ENCODE assay signal across 25 cellular contexts in genomic region chr3:88879905-88880304, GRCh38.
"Had no signal": no experiment of that assay in that cellular context is flagged by ENCODE, and none has a peak within 500 bp of the region (broad histone marks: within the 10 kb centered on the region; RNA-seq: fewer than 3 reads in every experiment).

No MANE protein-coding gene starts in this region.

- H3K27me3 ChIP-seq: esophagus muscularis mucosa, heart right ventricle, left lung, right atrium auricular region, testis, tibial artery, upper lobe of left lung had no signal

- H3K4me3 Mint-ChIP-seq: effector memory CD8-positive, alpha-beta T cell; naive thymus-derived CD8-positive, alpha-beta T cell; nephron progenitor cell had no signal

- H3K4me1 ChIP-seq: esophagus muscularis mucosa, heart right ventricle, left lung, prostate gland, right atrium auricular region, testis, tibial artery, upper lobe of left lung had no signal

- H3K27ac Mint-ChIP-seq: effector memory CD8-positive, alpha-beta T cell; naive thymus-derived CD8-positive, alpha-beta T cell; nephron progenitor cell had no signal

- DNase-seq: cortex of kidney; effector memory CD8-positive, alpha-beta T cell; foreskin melanocyte; glutamatergic neuron; heart right ventricle; hippocampal formation; left cardiac atrium; left lung; naive thymus-derived CD8-positive, alpha-beta T cell; nephron progenitor cell; nucleus accumbens; stimulated activated CD4-positive, alpha-beta T cell treated with anti-CD3 and anti-CD28 coated beads, Interleukin-12 subunit alpha, Interleukin-12 subunit beta, amount 100 ng/mL, for 4 hours; stimulated activated CD4-positive, alpha-beta T cell treated with anti-CD3 and anti-CD28 coated beads, Interleukin-1b, Interleukin-23, amount 100 ng/mL, for 48 hours; stimulated activated CD4-positive, alpha-beta T cell treated with anti-CD3 and anti-CD28 coated beads, Interleukin-4, amount 100 ng/mL, for 1 hour; stimulated activated CD8-positive, alpha-beta memory T cell treated with anti-CD3 and anti-CD28 coated beads, Interleukin-4, amount 100 ng/mL, for 48 hours; stimulated activated naive CD8-positive, alpha-beta T cell treated with anti-CD3 and anti-CD28 coated beads, Interleukin-15, Interleukin-2, amounts not matched to agents 100 U/mL and 50 U/mL, for 24 hours; substantia nigra; testis; tibial artery; upper lobe of left lung had no signal

- H3K27me3 Mint-ChIP-seq: effector memory CD8-positive, alpha-beta T cell; naive thymus-derived CD8-positive, alpha-beta T cell had no signal

- H3K27ac ChIP-seq: esophagus muscularis mucosa, heart right ventricle, left lung, prostate gland, right atrium auricular region, testis, tibial artery, upper lobe of left lung had no signal

- H3K4me2 ChIP-seq: smooth muscle cell had no signal

- ATAC-seq: effector memory CD8-positive, alpha-beta T cell; heart right ventricle; left cardiac atrium; left lung; naive thymus-derived CD8-positive, alpha-beta T cell; sciatic nerve; stimulated activated naive CD8-positive, alpha-beta T cell treated with anti-CD3 and anti-CD28 coated beads, Interleukin-15, Interleukin-2, amounts not matched to agents 100 U/mL and 50 U/mL, for 24 hours had no signal

- H3K4me1 Mint-ChIP-seq: naive thymus-derived CD8-positive, alpha-beta T cell; nephron progenitor cell had no signal

- H3K4me3 ChIP-seq: esophagus muscularis mucosa, heart right ventricle, left lung, prostate gland, right atrium auricular region, smooth muscle cell, testis, tibial artery, upper lobe of left lung had no signal

- H3K9me3 ChIP-seq: esophagus muscularis mucosa, left lung, prostate gland, right atrium auricular region, testis, tibial artery, upper lobe of left lung had no signal

- H3K36me3 ChIP-seq: esophagus muscularis mucosa, heart right ventricle, left lung, prostate gland, right atrium auricular region, tibial artery, upper lobe of left lung had no signal

- H3K36me3 Mint-ChIP-seq: naive thymus-derived CD8-positive, alpha-beta T cell had no signal

- H3K9me3 Mint-ChIP-seq: nephron progenitor cell had no signal
